In the genomic region with DNA sequence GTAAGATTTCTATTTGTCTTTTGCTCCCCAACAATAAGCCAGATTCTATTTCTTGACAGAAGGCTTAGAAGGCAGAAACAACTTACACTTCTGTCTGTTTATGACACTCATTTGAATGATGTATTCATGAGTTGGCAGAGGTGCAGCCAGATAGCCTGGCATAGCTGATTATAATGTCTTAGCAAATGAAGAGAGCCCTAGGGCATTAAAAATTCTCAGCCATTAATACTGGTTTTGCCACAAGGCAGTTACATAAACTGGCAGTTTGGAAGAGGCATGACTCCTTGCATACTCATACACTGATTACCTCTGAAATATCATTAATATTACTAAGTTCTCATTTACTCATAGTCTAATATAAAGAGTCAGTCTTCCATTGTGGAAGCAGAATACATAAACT, we compare ENCODE assay signal across 19 cellular contexts.
A peak's percentile ranks its signal among the peaks of the same experiment; 100 is the strongest.
DNase-seq lines count a peak whose midpoint lies in the region; ATAC-seq lines count a peak whose summit lies in the region.
"Had no signal": no experiment of that assay in that cellular context is flagged by ENCODE, and none has a peak within 500 bp of the region (broad histone marks: within the 10 kb centered on the region; RNA-seq: fewer than 3 reads in every experiment).

No MANE protein-coding gene starts in this region.

- H3K4me3 ChIP-seq in H7 (ENCODE audit: insufficient read depth, low read depth, low read length) = no peak overlapping the region
- H3K4me3 ChIP-seq: GM23338 had no signal

- no peaks in the 10 kb centered on the region for H3K36me3 ChIP-seq in H7 (replicated peaks; ENCODE audit: control insufficient read depth, insufficient read depth, low read length)

- ATAC-seq in GM21367 (IDR thresholded peaks at IDR 0.05; ENCODE audit: unreplicated experiment) (no peak), left colon (no peak)
- ATAC-seq: GM23338 had no signal

- DNase-seq in NCI-H446 (lab: John Stamatoyannopoulos, UW) (peak; percentile 20 to 31), RKO (ENCODE audit: low spot score) (peak; percentile 10), cerebellar cortex (ENCODE audit: low spot score) (peak; percentile 12), left colon (no peak), H7 (no peak)
- DNase-seq in stimulated activated CD4-positive, alpha-beta T cell treated with anti-CD3 and anti-CD28 coated beads, Interleukin-4, amount 100 ng/mL, for 24 hours = no peak
- DNase-seq: CD4-positive, CD25-positive, alpha-beta regulatory T cell; COR-L47; DND-41; HCEC 1CT; KG1; NCI-H1694 treated with DMSO at 0.1 percent for 48 hours; NCI-H2081 treated with DMSO at 0.1 percent for 48 hours; NCI-H510A; NCI-H82; SHP77; SK-N-SH had no signal

- H3K27me3 ChIP-seq in H7 (ENCODE audit: control insufficient read depth, insufficient read depth, low read length) = no peaks in the 10 kb centered on the region

- intact Hi-C loops in left colon (cut with DNase I, micrococcal nuclease) = no loop called here

Comparison
In these comparisons a context has a peak if more than half of its experiments do, and no peak if none do; other contexts are left out.
1. DNase-seq: peak in NCI-H446 (2 of 2), RKO (single experiment) and cerebellar cortex (single experiment); none in left colon (0 of 2), H7 (single experiment) and stimulated activated CD4-positive, alpha-beta T cell treated with anti-CD3 and anti-CD28 coated beads, Interleukin-4, amount 100 ng/mL, for 24 hours (single experiment).